ENCODE assay signal across 9 cellular contexts in the genomic region with DNA sequence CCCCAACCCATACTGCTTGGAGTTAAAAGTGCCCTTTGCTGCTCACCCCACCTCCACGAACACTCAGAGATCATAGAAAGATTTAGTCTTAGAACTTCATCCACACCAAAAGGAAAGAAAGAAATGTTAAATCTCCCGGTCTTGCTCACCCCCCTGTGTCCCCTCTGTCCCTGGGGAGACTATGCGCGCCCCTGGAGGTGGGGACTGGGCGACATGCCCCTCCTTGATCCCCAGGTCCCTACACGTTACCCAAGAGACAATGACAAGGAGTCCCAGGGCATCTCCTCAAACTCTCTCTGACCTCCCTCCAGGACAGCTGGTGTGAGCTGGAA. TPM values are rescaled to one million over a fixed set of nuclear protein-coding genes. Genes with fewer than 3 reads are reported as not detected.
A peak's percentile ranks its signal among the peaks of the same experiment; 100 is the strongest.
DNase-seq lines count a peak whose midpoint lies in the region; ATAC-seq, FAIRE-seq and TF ChIP-seq lines count a peak whose summit lies in the region.
"Had no signal": no experiment of that assay in that cellular context is flagged by ENCODE, and none has a peak within 500 bp of the region (broad histone marks: within the 10 kb centered on the region; RNA-seq: fewer than 3 reads in every experiment).

No MANE protein-coding gene starts in this region.

- H3K27ac Mint-ChIP-seq in dendritic cell treated with granulocyte-macrophage colony-stimulating factor and Interleukin-4, amounts not matched to agents 40 ng/mL and 50 ng/mL, for 4 days: no peak overlapping the region

- peak; percentile 16 for ATAC-seq in GM18508 (IDR thresholded peaks at IDR 0.05; ENCODE audit: insufficient read depth, unreplicated experiment)
- ATAC-seq in HG03135 (IDR thresholded peaks at IDR 0.05; ENCODE audit: unreplicated experiment): peak; percentile 23

- no peaks in the 10 kb centered on the region for H3K9me3 Mint-ChIP-seq in dendritic cell treated with granulocyte-macrophage colony-stimulating factor and Interleukin-4, amounts not matched to agents 40 ng/mL and 50 ng/mL, for 4 days

- intact Hi-C loops in dendritic cell treated with granulocyte-macrophage colony-stimulating factor and Interleukin-4, amounts not matched to agents 40 ng/mL and 50 ng/mL, for 4 days (cut with micrococcal nuclease): no loop called here

- H3K79me2 ChIP-seq in parathyroid adenoma: no peaks in the 10 kb centered on the region

- no peak for FAIRE-seq in D721Med (lab: Jason Lieb, UNC)
- FAIRE-seq: TTC549 had no signal

- TF ChIP-seq CTCF in parathyroid adenoma (IDR thresholded peaks at IDR 0.05) (no peak), D721Med (IDR thresholded peaks at IDR 0.05; ENCODE audit: insufficient read depth, missing control alignments) (no peak)

- H3K36me3 ChIP-seq in parathyroid adenoma (ENCODE audit: control insufficient read depth, insufficient read depth, low read length): no peaks in the 10 kb centered on the region

- DNase-seq in SIG-M5 treated with dmso at 0.1 percent for 504 hours (lab: John Stamatoyannopoulos, UW; ENCODE audit: unreplicated experiment): no peak
- no peak for DNase-seq in H4 (ENCODE audit: low spot score)
- DNase-seq in 8988T: no peak
- DNase-seq in D721Med (ENCODE audit: insufficient read length, low spot score): no peak

- H3K9ac ChIP-seq in parathyroid adenoma: no peak overlapping the region

- H2AFZ ChIP-seq in parathyroid adenoma: peak overlapping the region; percentile 89

- peaks cover 7% of the 10 kb centered on the region for H3K27me3 Mint-ChIP-seq in dendritic cell treated with granulocyte-macrophage colony-stimulating factor and Interleukin-4, amounts not matched to agents 40 ng/mL and 50 ng/mL, for 4 days

- H3K9me3 ChIP-seq in parathyroid adenoma (ENCODE audit: control insufficient read depth, low read length): no peaks in the 10 kb centered on the region

- H3K4me3 ChIP-seq in parathyroid adenoma (ENCODE audit: low read depth, low read length): peak overlapping the region; percentile 37

- peaks cover 16% of the 10 kb centered on the region for H3K4me1 Mint-ChIP-seq in dendritic cell treated with granulocyte-macrophage colony-stimulating factor and Interleukin-4, amounts not matched to agents 40 ng/mL and 50 ng/mL, for 4 days (ENCODE audit: low read depth)

- H3K27me3 ChIP-seq in parathyroid adenoma (ENCODE audit: control insufficient read depth, insufficient read depth, low read length): no peaks in the 10 kb centered on the region

- H3K4me3 Mint-ChIP-seq in dendritic cell treated with granulocyte-macrophage colony-stimulating factor and Interleukin-4, amounts not matched to agents 40 ng/mL and 50 ng/mL, for 4 days: peak overlapping the region; percentile 48

- H3K4me1 ChIP-seq in parathyroid adenoma: no peaks in the 10 kb centered on the region

- peak overlapping the region; percentile 57 for H3K4me2 ChIP-seq in parathyroid adenoma (ENCODE audit: low read length)

- H3K27ac ChIP-seq in parathyroid adenoma: peak overlapping the region; percentile 66

- no peaks in the 10 kb centered on the region for H3K36me3 Mint-ChIP-seq in dendritic cell treated with granulocyte-macrophage colony-stimulating factor and Interleukin-4, amounts not matched to agents 40 ng/mL and 50 ng/mL, for 4 days (ENCODE audit: low read depth)

RNA-seq across cellular contexts. Expression of a gene that starts 0.6 kb away (rescaled TPM):
- total RNA-seq in H4 (2014; rRNA removed; shearing (Covaris generic)): 1.6 TPM in 1 of 2 replicates, not detected in the other
